In the genomic region with DNA sequence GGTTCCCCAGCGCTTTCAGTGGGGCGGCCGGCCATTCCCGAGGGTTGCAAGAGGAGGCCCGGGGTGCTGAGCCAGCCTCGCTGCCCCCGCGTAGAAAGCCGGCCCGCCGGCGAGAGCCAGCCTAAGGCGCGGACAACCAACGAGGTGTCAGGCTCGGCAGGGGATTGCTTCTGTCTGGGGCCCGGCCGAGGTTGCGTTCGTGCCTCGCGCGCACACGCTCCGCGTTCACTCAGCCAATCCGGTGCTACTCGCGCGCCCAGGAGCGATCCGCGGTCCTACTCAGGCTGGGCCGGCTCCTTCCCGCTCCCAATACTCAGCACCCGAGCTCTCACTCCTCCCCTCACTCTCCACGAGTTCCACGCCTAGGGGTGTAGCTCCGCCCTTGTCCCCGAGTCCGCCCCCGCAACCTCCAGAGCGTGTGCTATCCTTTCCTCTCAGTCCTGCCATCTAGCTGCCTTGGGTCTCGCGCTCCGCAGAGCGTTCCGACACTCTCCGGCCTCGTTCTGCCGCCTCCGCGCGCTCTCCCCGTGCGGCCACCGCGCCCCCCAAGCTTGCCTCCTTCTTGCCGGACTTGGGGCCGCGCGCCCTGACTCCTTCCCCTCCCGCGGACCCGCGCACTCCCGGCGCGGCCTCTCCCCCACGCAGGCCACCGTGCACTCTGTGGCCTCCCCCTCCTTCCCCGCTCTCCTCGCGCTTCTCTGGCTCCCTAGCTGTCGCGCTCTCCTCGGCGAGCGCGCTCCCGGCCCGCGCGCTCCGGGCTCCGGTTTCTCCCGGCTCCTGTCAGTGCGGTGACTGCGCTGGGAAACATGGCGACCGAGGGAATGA, we compare ENCODE assay signal across 1 cellular context.
TF ChIP-seq lines count a peak whose summit lies in the region.

A gene (plus strand): TSS at position 426 of the 825 bp plus-strand sequence.

TF ChIP-seq in HepG2, 621 proteins besides CTCF, POLR2A, EP300 and RAD21 (continued from another document and continues in another):
- TF ChIP-seq CHCHD3 (CRISPR knock-in tag; IDR thresholded peaks at IDR 0.05), result 0 out of 2 replicates have a peak, but pooled peaks have one; percentile 57
- TF ChIP-seq, protein P1, sequence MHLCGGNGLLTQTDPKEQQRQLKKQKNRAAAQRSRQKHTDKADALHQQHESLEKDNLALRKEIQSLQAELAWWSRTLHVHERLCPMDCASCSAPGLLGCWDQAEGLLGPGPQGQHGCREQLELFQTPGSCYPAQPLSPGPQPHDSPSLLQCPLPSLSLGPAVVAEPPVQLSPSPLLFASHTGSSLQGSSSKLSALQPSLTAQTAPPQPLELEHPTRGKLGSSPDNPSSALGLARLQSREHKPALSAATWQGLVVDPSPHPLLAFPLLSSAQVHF (CRISPR knock-in tag; IDR thresholded peaks at IDR 0.05), result 0 out of 2 replicates have a peak, but pooled peaks have one; percentile 87
- peak; percentile 21 for TF ChIP-seq ZNF317 (CRISPR knock-in tag; IDR thresholded peaks at IDR 0.05)
- TF ChIP-seq ZNF143 (CRISPR knock-in tag; IDR thresholded peaks at IDR 0.05), result peak; percentile 71; the same call in 1 of the 2 replicates
- TF ChIP-seq, protein P2, sequence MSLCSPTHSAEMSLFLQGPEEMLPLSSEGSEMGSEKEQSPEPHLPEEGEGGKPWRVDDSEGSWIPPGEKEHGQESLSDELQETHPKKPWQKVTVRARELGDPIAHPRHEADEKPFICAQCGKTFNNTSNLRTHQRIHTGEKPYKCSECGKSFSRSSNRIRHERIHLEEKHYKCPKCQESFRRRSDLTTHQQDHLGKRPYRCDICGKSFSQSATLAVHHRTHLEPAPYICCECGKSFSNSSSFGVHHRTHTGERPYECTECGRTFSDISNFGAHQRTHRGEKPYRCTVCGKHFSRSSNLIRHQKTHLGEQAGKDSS (CRISPR knock-in tag; IDR thresholded peaks at IDR 0.05; ENCODE audit: borderline replicate concordance, low read depth), result peak; percentile 33
- TF ChIP-seq NFKBIZ (CRISPR knock-in tag; IDR thresholded peaks at IDR 0.05), result peak; percentile 43; the same call in 1 of the 2 replicates
- TF ChIP-seq ATM (IDR thresholded peaks at IDR 0.05; ENCODE audit: borderline replicate concordance), result no peak
- no peak for TF ChIP-seq RARG (CRISPR knock-in tag; IDR thresholded peaks at IDR 0.05; ENCODE audit: low read depth)
- no peak; the same call in 1 of the 2 replicates for TF ChIP-seq SAFB2 (CRISPR knock-in tag; IDR thresholded peaks at IDR 0.05; ENCODE audit: borderline replicate concordance, low read depth)
- no peak for TF ChIP-seq FOXP1 (IDR thresholded peaks at IDR 0.05)
- no peak for TF ChIP-seq FOXP1 (CRISPR knock-in tag; IDR thresholded peaks at IDR 0.05)
- TF ChIP-seq PCBP2 (optimal IDR thresholded peaks at IDR 0.05; ENCODE audit: low read depth, low read length, poor library complexity, severe bottlenecking), result no peak
- TF ChIP-seq, protein P3, sequence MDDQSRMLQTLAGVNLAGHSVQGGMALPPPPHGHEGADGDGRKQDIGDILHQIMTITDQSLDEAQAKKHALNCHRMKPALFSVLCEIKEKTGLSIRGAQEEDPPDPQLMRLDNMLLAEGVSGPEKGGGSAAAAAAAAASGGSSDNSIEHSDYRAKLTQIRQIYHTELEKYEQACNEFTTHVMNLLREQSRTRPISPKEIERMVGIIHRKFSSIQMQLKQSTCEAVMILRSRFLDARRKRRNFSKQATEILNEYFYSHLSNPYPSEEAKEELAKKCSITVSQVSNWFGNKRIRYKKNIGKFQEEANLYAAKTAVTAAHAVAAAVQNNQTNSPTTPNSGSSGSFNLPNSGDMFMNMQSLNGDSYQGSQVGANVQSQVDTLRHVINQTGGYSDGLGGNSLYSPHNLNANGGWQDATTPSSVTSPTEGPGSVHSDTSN (CRISPR knock-in tag; IDR thresholded peaks at IDR 0.05; ENCODE audit: borderline replicate concordance), result no peak; the same call in 1 of the 2 replicates
- TF ChIP-seq, protein P4, sequence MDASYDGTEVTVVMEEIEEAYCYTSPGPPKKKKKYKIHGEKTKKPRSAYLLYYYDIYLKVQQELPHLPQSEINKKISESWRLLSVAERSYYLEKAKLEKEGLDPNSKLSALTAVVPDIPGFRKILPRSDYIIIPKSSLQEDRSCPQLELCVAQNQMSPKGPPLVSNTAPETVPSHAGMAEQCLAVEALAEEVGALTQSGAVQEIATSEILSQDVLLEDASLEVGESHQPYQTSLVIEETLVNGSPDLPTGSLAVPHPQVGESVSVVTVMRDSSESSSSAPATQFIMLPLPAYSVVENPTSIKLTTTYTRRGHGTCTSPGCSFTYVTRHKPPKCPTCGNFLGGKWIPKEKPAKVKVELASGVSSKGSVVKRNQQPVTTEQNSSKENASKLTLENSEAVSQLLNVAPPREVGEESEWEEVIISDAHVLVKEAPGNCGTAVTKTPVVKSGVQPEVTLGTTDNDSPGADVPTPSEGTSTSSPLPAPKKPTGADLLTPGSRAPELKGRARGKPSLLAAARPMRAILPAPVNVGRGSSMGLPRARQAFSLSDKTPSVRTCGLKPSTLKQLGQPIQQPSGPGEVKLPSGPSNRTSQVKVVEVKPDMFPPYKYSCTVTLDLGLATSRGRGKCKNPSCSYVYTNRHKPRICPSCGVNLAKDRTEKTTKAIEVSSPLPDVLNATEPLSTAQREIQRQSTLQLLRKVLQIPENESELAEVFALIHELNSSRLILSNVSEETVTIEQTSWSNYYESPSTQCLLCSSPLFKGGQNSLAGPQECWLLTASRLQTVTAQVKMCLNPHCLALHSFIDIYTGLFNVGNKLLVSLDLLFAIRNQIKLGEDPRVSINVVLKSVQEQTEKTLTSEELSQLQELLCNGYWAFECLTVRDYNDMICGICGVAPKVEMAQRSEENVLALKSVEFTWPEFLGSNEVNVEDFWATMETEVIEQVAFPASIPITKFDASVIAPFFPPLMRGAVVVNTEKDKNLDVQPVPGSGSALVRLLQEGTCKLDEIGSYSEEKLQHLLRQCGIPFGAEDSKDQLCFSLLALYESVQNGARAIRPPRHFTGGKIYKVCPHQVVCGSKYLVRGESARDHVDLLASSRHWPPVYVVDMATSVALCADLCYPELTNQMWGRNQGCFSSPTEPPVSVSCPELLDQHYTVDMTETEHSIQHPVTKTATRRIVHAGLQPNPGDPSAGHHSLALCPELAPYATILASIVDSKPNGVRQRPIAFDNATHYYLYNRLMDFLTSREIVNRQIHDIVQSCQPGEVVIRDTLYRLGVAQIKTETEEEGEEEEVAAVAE (CRISPR knock-in tag; IDR thresholded peaks at IDR 0.05; ENCODE audit: borderline replicate concordance), result peak; percentile 31; the same call in 1 of the 2 replicates
- peak; percentile 91 for TF ChIP-seq RBFOX2 (IDR thresholded peaks at IDR 0.05; ENCODE audit: low read depth, low read length)
- TF ChIP-seq, protein P5, sequence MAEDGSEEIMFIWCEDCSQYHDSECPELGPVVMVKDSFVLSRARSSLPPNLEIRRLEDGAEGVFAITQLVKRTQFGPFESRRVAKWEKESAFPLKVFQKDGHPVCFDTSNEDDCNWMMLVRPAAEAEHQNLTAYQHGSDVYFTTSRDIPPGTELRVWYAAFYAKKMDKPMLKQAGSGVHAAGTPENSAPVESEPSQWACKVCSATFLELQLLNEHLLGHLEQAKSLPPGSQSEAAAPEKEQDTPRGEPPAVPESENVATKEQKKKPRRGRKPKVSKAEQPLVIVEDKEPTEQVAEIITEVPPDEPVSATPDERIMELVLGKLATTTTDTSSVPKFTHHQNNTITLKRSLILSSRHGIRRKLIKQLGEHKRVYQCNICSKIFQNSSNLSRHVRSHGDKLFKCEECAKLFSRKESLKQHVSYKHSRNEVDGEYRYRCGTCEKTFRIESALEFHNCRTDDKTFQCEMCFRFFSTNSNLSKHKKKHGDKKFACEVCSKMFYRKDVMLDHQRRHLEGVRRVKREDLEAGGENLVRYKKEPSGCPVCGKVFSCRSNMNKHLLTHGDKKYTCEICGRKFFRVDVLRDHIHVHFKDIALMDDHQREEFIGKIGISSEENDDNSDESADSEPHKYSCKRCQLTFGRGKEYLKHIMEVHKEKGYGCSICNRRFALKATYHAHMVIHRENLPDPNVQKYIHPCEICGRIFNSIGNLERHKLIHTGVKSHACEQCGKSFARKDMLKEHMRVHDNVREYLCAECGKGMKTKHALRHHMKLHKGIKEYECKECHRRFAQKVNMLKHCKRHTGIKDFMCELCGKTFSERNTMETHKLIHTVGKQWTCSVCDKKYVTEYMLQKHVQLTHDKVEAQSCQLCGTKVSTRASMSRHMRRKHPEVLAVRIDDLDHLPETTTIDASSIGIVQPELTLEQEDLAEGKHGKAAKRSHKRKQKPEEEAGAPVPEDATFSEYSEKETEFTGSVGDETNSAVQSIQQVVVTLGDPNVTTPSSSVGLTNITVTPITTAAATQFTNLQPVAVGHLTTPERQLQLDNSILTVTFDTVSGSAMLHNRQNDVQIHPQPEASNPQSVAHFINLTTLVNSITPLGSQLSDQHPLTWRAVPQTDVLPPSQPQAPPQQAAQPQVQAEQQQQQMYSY (CRISPR knock-in tag; IDR thresholded peaks at IDR 0.05), result 0 out of 2 replicates have a peak, but pooled peaks have one; percentile 14
- TF ChIP-seq NBN (conservative IDR thresholded peaks at IDR 0.05), result no peak
- TF ChIP-seq ATF7 (IDR thresholded peaks at IDR 0.05), result no peak
- no peak for TF ChIP-seq ATF7 (CRISPR knock-in tag; IDR thresholded peaks at IDR 0.05)
- no peak for TF ChIP-seq AKAP8 (CRISPR knock-in tag; IDR thresholded peaks at IDR 0.05)
- no peak for TF ChIP-seq CBX1 (IDR thresholded peaks at IDR 0.05; ENCODE audit: low read depth)
- TF ChIP-seq, protein P6, sequence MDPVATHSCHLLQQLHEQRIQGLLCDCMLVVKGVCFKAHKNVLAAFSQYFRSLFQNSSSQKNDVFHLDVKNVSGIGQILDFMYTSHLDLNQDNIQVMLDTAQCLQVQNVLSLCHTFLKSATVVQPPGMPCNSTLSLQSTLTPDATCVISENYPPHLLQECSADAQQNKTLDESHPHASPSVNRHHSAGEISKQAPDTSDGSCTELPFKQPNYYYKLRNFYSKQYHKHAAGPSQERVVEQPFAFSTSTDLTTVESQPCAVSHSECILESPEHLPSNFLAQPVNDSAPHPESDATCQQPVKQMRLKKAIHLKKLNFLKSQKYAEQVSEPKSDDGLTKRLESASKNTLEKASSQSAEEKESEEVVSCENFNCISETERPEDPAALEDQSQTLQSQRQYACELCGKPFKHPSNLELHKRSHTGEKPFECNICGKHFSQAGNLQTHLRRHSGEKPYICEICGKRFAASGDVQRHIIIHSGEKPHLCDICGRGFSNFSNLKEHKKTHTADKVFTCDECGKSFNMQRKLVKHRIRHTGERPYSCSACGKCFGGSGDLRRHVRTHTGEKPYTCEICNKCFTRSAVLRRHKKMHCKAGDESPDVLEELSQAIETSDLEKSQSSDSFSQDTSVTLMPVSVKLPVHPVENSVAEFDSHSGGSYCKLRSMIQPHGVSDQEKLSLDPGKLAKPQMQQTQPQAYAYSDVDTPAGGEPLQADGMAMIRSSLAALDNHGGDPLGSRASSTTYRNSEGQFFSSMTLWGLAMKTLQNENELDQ (CRISPR knock-in tag; IDR thresholded peaks at IDR 0.05; ENCODE audit: borderline replicate concordance), result no peak
- TF ChIP-seq HNRNPK (IDR thresholded peaks at IDR 0.05; ENCODE audit: low read depth, low read length, poor library complexity, severe bottlenecking), result peak; percentile 69
- TF ChIP-seq ISX (CRISPR knock-in tag; conservative IDR thresholded peaks at IDR 0.05), result no peak
- peak; percentile 80 for TF ChIP-seq GATAD1 (CRISPR knock-in tag; IDR thresholded peaks at IDR 0.05)
- peak; percentile 79; the same call in 1 of the 2 replicates for TF ChIP-seq ZIK1 (CRISPR knock-in tag; IDR thresholded peaks at IDR 0.05; ENCODE audit: borderline replicate concordance, low read depth)
- no peak for TF ChIP-seq ZNF615 (CRISPR knock-in tag; IDR thresholded peaks at IDR 0.05; ENCODE audit: borderline replicate concordance)
- no peak; the same call in none of the 2 replicates for TF ChIP-seq ZNF543 (CRISPR knock-in tag; IDR thresholded peaks at IDR 0.05)
- TF ChIP-seq ZNF780A (CRISPR knock-in tag; IDR thresholded peaks at IDR 0.05), result 0 out of 2 replicates have a peak, but pooled peaks have one; percentile 32
- TF ChIP-seq FOXC1 (CRISPR knock-in tag; IDR thresholded peaks at IDR 0.05; ENCODE audit: borderline replicate concordance), result peak; percentile 89
- peak; percentile 53 for TF ChIP-seq AGO2 (optimal IDR thresholded peaks at IDR 0.05; ENCODE audit: low read depth, low read length)
- TF ChIP-seq ZFP36 (IDR thresholded peaks at IDR 0.05; ENCODE audit: borderline replicate concordance, low read depth, low read length, partially characterized antibody), result no peak
- no peak for TF ChIP-seq ZNF678 (CRISPR knock-in tag; IDR thresholded peaks at IDR 0.05)
- TF ChIP-seq POLR2G (IDR thresholded peaks at IDR 0.05; ENCODE audit: low read depth, low read length), result peak; percentile 87
- no peak for TF ChIP-seq ZFP62 (CRISPR knock-in tag; IDR thresholded peaks at IDR 0.05)
- TF ChIP-seq, protein P7, sequence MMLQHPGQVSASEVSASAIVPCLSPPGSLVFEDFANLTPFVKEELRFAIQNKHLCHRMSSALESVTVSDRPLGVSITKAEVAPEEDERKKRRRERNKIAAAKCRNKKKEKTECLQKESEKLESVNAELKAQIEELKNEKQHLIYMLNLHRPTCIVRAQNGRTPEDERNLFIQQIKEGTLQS (CRISPR knock-in tag; IDR thresholded peaks at IDR 0.05), result peak; percentile 58
- TF ChIP-seq, protein P8, sequence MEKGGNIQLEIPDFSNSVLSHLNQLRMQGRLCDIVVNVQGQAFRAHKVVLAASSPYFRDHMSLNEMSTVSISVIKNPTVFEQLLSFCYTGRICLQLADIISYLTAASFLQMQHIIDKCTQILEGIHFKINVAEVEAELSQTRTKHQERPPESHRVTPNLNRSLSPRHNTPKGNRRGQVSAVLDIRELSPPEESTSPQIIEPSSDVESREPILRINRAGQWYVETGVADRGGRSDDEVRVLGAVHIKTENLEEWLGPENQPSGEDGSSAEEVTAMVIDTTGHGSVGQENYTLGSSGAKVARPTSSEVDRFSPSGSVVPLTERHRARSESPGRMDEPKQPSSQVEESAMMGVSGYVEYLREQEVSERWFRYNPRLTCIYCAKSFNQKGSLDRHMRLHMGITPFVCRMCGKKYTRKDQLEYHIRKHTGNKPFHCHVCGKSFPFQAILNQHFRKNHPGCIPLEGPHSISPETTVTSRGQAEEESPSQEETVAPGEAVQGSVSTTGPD (CRISPR knock-in tag; IDR thresholded peaks at IDR 0.05), result no peak
- TF ChIP-seq ARNT2 (CRISPR knock-in tag; IDR thresholded peaks at IDR 0.05; ENCODE audit: low read depth), result peak; percentile 97
- TF ChIP-seq MLLT10 (CRISPR knock-in tag; IDR thresholded peaks at IDR 0.05), result no peak
- TF ChIP-seq, protein P9, sequence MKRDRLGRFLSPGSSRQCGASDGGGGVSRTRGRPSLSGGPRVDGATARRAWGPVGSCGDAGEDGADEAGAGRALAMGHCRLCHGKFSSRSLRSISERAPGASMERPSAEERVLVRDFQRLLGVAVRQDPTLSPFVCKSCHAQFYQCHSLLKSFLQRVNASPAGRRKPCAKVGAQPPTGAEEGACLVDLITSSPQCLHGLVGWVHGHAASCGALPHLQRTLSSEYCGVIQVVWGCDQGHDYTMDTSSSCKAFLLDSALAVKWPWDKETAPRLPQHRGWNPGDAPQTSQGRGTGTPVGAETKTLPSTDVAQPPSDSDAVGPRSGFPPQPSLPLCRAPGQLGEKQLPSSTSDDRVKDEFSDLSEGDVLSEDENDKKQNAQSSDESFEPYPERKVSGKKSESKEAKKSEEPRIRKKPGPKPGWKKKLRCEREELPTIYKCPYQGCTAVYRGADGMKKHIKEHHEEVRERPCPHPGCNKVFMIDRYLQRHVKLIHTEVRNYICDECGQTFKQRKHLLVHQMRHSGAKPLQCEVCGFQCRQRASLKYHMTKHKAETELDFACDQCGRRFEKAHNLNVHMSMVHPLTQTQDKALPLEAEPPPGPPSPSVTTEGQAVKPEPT (CRISPR knock-in tag; IDR thresholded peaks at IDR 0.05; ENCODE audit: low read depth), result no peak; the same call in 1 of the 2 replicates
- peak; percentile 51 for TF ChIP-seq NFKB2 (CRISPR knock-in tag; IDR thresholded peaks at IDR 0.05; ENCODE audit: borderline replicate concordance)
- no peak for TF ChIP-seq ZNF7 (CRISPR knock-in tag; IDR thresholded peaks at IDR 0.05)
- peak; percentile 86 for TF ChIP-seq ZNF501 (CRISPR knock-in tag; IDR thresholded peaks at IDR 0.05)
- TF ChIP-seq ZNF781 (CRISPR knock-in tag; IDR thresholded peaks at IDR 0.05; ENCODE audit: borderline replicate concordance, not compliant biosample characterization), result peak; percentile 89
- no peak for TF ChIP-seq TCF7L2 (IDR thresholded peaks at IDR 0.05; ENCODE audit: low read depth, low read length)
